In genomic region chr13:49443689-49444516, GRCh38 we compare ENCODE assay signal across 1 cellular context.
TF ChIP-seq lines count a peak whose summit lies in the region.

TSS of gene CAB39L (minus strand) at chr13:49444064. CDS start at chr13:49382910, 61,154 bp downstream.
TSS of gene SETDB2 (plus strand) at chr13:49444274. CDS start at chr13:49451894, 7,620 bp downstream.

TF ChIP-seq in SK-N-SH, 30 proteins besides CTCF, POLR2A, EP300 and RAD21 (continued from another document):
- TF ChIP-seq ZBTB33 (IDR thresholded peaks at IDR 0.05; ENCODE audit: borderline replicate concordance, low read depth): peak; percentile 98
- peak; percentile 99 for TF ChIP-seq CHD2 (IDR thresholded peaks at IDR 0.05; ENCODE audit: low read length, partially characterized antibody)
- no peak for TF ChIP-seq USF2 (IDR thresholded peaks at IDR 0.05; ENCODE audit: borderline replicate concordance, low read depth, low read length)
- no peak for TF ChIP-seq RXRA (IDR thresholded peaks at IDR 0.05; ENCODE audit: borderline replicate concordance, low read depth)
- TF ChIP-seq JUND (IDR thresholded peaks at IDR 0.05): no peak
- TF ChIP-seq MAX (IDR thresholded peaks at IDR 0.05; ENCODE audit: low read depth): peak; percentile 13
- peak; percentile 72 for TF ChIP-seq POLR2AphosphoS5 (IDR thresholded peaks at IDR 0.05; ENCODE audit: low read depth, low read length)
- TF ChIP-seq NFIC (IDR thresholded peaks at IDR 0.05; ENCODE audit: borderline replicate concordance): no peak
- no peak for TF ChIP-seq EZH2phosphoT487 (IDR thresholded peaks at IDR 0.05; ENCODE audit: borderline replicate concordance, low read depth)
- TF ChIP-seq NRF1 (IDR thresholded peaks at IDR 0.05; ENCODE audit: low read depth, low read length): peak; percentile 63
- TF ChIP-seq SMC3 (IDR thresholded peaks at IDR 0.05; ENCODE audit: low read depth, low read length): no peak
- TF ChIP-seq YY1 (IDR thresholded peaks at IDR 0.05; ENCODE audit: low read depth): peak; percentile 98
- TF ChIP-seq RCOR1 (IDR thresholded peaks at IDR 0.05; ENCODE audit: low read length): no peak; the same call in 1 of the 2 replicates
- no peak for TF ChIP-seq GATA2 (CRISPR knock-in tag; IDR thresholded peaks at IDR 0.05)
- TF ChIP-seq FOXJ3 (CRISPR knock-in tag; IDR thresholded peaks at IDR 0.05): no peak
- peak; percentile 30; the same call in 1 of the 2 replicates for TF ChIP-seq PBX3 (IDR thresholded peaks at IDR 0.05)
- TF ChIP-seq TEAD4 (IDR thresholded peaks at IDR 0.05; ENCODE audit: borderline replicate concordance, insufficient read depth): no peak
- no peak for TF ChIP-seq ELF1 (IDR thresholded peaks at IDR 0.05)
- no peak for TF ChIP-seq FOXM1 (IDR thresholded peaks at IDR 0.05; ENCODE audit: low read depth)
- TF ChIP-seq TCF12 (IDR thresholded peaks at IDR 0.05): peak; percentile 13; the same call in 1 of the 2 replicates
